17 cellular contexts compared by ENCODE assay signal in the genomic region with DNA sequence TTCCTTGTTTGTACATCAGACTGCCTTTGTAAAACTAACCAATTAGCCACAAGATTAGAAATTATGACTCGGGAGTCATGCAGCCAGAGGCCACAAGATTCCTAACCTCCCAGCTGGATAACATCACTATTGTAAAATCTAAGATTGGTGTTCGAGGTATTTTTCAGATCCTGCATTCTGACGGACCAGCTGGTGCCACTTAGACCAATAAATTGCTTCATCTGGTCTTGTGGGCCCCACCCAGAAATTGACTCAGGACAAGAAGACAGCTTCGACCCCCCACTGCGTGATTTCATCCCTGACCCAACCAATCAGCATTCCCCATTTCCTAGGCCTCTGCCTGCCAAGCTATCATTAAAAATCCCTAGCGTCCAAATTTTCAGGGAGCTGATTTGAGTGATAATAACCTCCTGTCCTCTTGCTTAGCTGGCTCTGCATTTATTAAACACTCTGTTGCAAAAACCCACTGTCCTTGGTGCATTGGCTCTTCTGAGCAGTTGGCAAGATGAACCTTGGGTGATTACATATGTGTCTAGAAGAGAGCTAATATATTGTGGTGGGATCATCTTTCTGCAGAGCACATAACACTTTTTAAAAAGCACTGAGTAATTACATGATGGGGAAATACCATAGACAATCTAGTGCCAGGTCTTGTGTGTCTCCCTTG.
DNase-seq lines count a peak whose midpoint lies in the region; ATAC-seq and TF ChIP-seq lines count a peak whose summit lies in the region.
"Had no signal": no experiment of that assay in that cellular context is flagged by ENCODE, and none has a peak within 500 bp of the region (broad histone marks: within the 10 kb centered on the region; RNA-seq: fewer than 3 reads in every experiment).

No MANE protein-coding gene starts in this region.

- DNase-seq in NCI-H2227 (lab: John Stamatoyannopoulos, UW; ENCODE audit: unreplicated experiment) (peak; percentile 2), NCI-H2227 treated with DMSO at 0.1 percent for 48 hours (lab: John Stamatoyannopoulos, UW) (no peak), NCI-H226 (peak; percentile 59), fibroblast of peridontal ligament (ENCODE audit: extremely low read depth) (peak; percentile 91), DMS53 treated with DMSO at 0.1 percent for 48 hours (lab: John Stamatoyannopoulos, UW; ENCODE audit: unreplicated experiment) (no peak)
- no peak for DNase-seq in CD4-positive, alpha-beta T cell
- DNase-seq: activated CD8-positive, alpha-beta memory T cell treated with anti-CD3 and anti-CD28 coated beads, Interleukin-2, amount 10 ng/mL, durations not matched to agents 7 days and 5 days; activated naive CD4-positive, alpha-beta T cell treated with anti-CD3 and anti-CD28 coated beads for 36 hours; cerebellar nuclear complex; Kasumi-1; NCI-H1930; spleen; testis had no signal

- peak overlapping the region; percentile 33 for H3K9ac ChIP-seq in skeletal muscle satellite cell (ENCODE audit: low read depth, low read length)

- H3K36me3 ChIP-seq in skeletal muscle satellite cell (ENCODE audit: insufficient read depth, low read length): no peaks in the 10 kb centered on the region
- H3K36me3 ChIP-seq: spleen had no signal

- no peaks in the 10 kb centered on the region for H3K9me3 ChIP-seq in skeletal muscle satellite cell (replicated peaks; ENCODE audit: low read length)
- H3K9me3 ChIP-seq in CD4-positive, alpha-beta T cell (ENCODE audit: control insufficient read depth, low read length): no peaks in the 10 kb centered on the region
- H3K9me3 ChIP-seq: testis had no signal

- no peaks in the 10 kb centered on the region for H3K36me3 Mint-ChIP-seq in CD4-positive, alpha-beta T cell (ENCODE audit: low read depth)

- ATAC-seq in CD4-positive, alpha-beta T cell (ENCODE audit: poor library complexity): no peak
- ATAC-seq in GM18870 (IDR thresholded peaks at IDR 0.05; ENCODE audit: unreplicated experiment): no peak
- ATAC-seq: activated CD8-positive, alpha-beta memory T cell treated with anti-CD3 and anti-CD28 coated beads, Interleukin-2, amount 10 ng/mL, durations not matched to agents 7 days and 5 days; GM12878; WTC11 had no signal

- H3K4me1 Mint-ChIP-seq in CD4-positive, alpha-beta T cell (ENCODE audit: low read depth): no peaks in the 10 kb centered on the region
- H3K4me1 Mint-ChIP-seq: activated CD8-positive, alpha-beta memory T cell treated with anti-CD3 and anti-CD28 coated beads, Interleukin-2, amount 10 ng/mL, durations not matched to agents 7 days and 5 days had no signal

- no peaks in the 10 kb centered on the region for H3K9me3 Mint-ChIP-seq in CD4-positive, alpha-beta T cell
- H3K9me3 Mint-ChIP-seq: activated naive CD4-positive, alpha-beta T cell treated with anti-CD3 and anti-CD28 coated beads for 36 hours had no signal

- no peak overlapping the region for H3K27ac Mint-ChIP-seq in CD4-positive, alpha-beta T cell
- H3K27ac Mint-ChIP-seq: activated CD8-positive, alpha-beta memory T cell treated with anti-CD3 and anti-CD28 coated beads, Interleukin-2, amount 10 ng/mL, durations not matched to agents 7 days and 5 days; activated naive CD4-positive, alpha-beta T cell treated with anti-CD3 and anti-CD28 coated beads for 36 hours; WTC11 had no signal

- no peak overlapping the region for H3K27ac ChIP-seq in CD4-positive, alpha-beta T cell (ENCODE audit: low read depth, low read length)
- H3K27ac ChIP-seq: spleen, testis had no signal

- H3K27me3 ChIP-seq in skeletal muscle satellite cell (ENCODE audit: control insufficient read depth, insufficient read depth, low read length): no peaks in the 10 kb centered on the region
- no peaks in the 10 kb centered on the region for H3K27me3 ChIP-seq in CD4-positive, alpha-beta T cell (ENCODE audit: control insufficient read depth, insufficient read depth, low read length)
- H3K27me3 ChIP-seq: spleen, testis had no signal

- H3K4me1 ChIP-seq in skeletal muscle satellite cell (ENCODE audit: control insufficient read depth, insufficient read depth, low read length): peaks cover 23% of the 10 kb centered on the region
- H3K4me1 ChIP-seq: spleen had no signal

- no peak overlapping the region for H3K4me2 ChIP-seq in skeletal muscle satellite cell (ENCODE audit: low read length)

- POLR2A ChIA-PET in CD4-positive, alpha-beta T cell (lab: Charles Lee): no interaction called here

- no peaks in the 10 kb centered on the region for H3K27me3 Mint-ChIP-seq in CD4-positive, alpha-beta T cell
- H3K27me3 Mint-ChIP-seq: activated CD8-positive, alpha-beta memory T cell treated with anti-CD3 and anti-CD28 coated beads, Interleukin-2, amount 10 ng/mL, durations not matched to agents 7 days and 5 days had no signal

- no peak for TF ChIP-seq CTCF in CD4-positive, alpha-beta T cell (IDR thresholded peaks at IDR 0.05)

- H3K4me3 ChIP-seq in skeletal muscle satellite cell (ENCODE audit: low read length): no peak overlapping the region
- H3K4me3 ChIP-seq: GM12878, spleen, testis had no signal

- intact Hi-C loops in CD4-positive, alpha-beta T cell (cut with DNase I, micrococcal nuclease): no loop called here

- CTCF ChIA-PET in CD4-positive, alpha-beta T cell (lab: Charles Lee): interaction anchor here (1.0 kb wide), 1 partner anchor 11 kb away, joined by 4 read pairs; no protein-coding TSS in a partner anchor

- no peak overlapping the region for H3K4me3 Mint-ChIP-seq in CD4-positive, alpha-beta T cell
- H3K4me3 Mint-ChIP-seq: activated CD8-positive, alpha-beta memory T cell treated with anti-CD3 and anti-CD28 coated beads, Interleukin-2, amount 10 ng/mL, durations not matched to agents 7 days and 5 days; activated naive CD4-positive, alpha-beta T cell treated with anti-CD3 and anti-CD28 coated beads for 36 hours; WTC11 had no signal

Comparison
In these comparisons a context has a peak if more than half of its experiments do, and no peak if none do; other contexts are left out.
1. DNase-seq: peak in NCI-H2227 (single experiment), NCI-H226 (single experiment) and fibroblast of peridontal ligament (single experiment); none in NCI-H2227 treated with DMSO at 0.1 percent for 48 hours (single experiment), CD4-positive, alpha-beta T cell (0 of 10) and DMS53 treated with DMSO at 0.1 percent for 48 hours (single experiment).